20 cellular contexts compared by ENCODE assay signal in genomic region chr13:112888238-112889111, GRCh38.
DNase-seq lines count a peak whose midpoint lies in the region; ATAC-seq, FAIRE-seq and TF ChIP-seq lines count a peak whose summit lies in the region.
"Had no signal": no experiment of that assay in that cellular context is flagged by ENCODE, and none has a peak within 500 bp of the region (broad histone marks: within the 10 kb centered on the region; RNA-seq: fewer than 3 reads in every experiment).

No MANE protein-coding gene starts in this region.

- no peak overlapping the region for H3K27ac Mint-ChIP-seq in activated naive CD4-positive, alpha-beta T cell treated with anti-CD3 and anti-CD28 coated beads, Interleukin-2, amount 10 ng/mL, durations not matched to agents 7 days and 5 days
- H3K27ac Mint-ChIP-seq: B cell; CD4-positive, CD25-positive, alpha-beta regulatory T cell had no signal

- H3K27me3 ChIP-seq in WERI-Rb-1 (ENCODE audit: insufficient read depth, low read depth, severe bottlenecking) = no peaks in the 10 kb centered on the region
- peaks cover 4 to 35% of the 10 kb centered on the region in 2 experiments; a peak in 4 of 5 replicates for H3K27me3 ChIP-seq in HepG2 (ENCODE audit: control insufficient read depth in 1 of 2, insufficient read depth in 2 of 2, low read length in 2 of 2)
- peaks cover 0 to 42% (median 11%) of the 10 kb centered on the region in 7 donors for H3K27me3 ChIP-seq in spleen (replicated peaks in 1 of 7)

- H3K36me3 Mint-ChIP-seq in activated naive CD4-positive, alpha-beta T cell treated with anti-CD3 and anti-CD28 coated beads, Interleukin-2, amount 10 ng/mL, durations not matched to agents 7 days and 5 days = peaks cover 7% of the 10 kb centered on the region
- H3K36me3 Mint-ChIP-seq: CD4-positive, CD25-positive, alpha-beta regulatory T cell had no signal

- ATAC-seq in HepG2 (no peak), HG03354 (IDR thresholded peaks at IDR 0.05; ENCODE audit: poor library complexity, severe bottlenecking, unreplicated experiment) (no peak), HG02642 (IDR thresholded peaks at IDR 0.05; ENCODE audit: poor library complexity, unreplicated experiment) (no peak)
- ATAC-seq: GM12878 had no signal

- peak; percentile 8 for DNase-seq in activated naive CD4-positive, alpha-beta T cell treated with anti-CD3 and anti-CD28 coated beads, Interleukin-2, amount 50 U/mL, for 16 hours
- no peak for DNase-seq in activated naive CD4-positive, alpha-beta T cell treated with anti-CD3 and anti-CD28 coated beads, Interleukin-2, amount 10 ng/mL, durations not matched to agents 7 days and 5 days
- peak; percentile 21 for DNase-seq in WERI-Rb-1
- DNase-seq in HepG2 (ENCODE audit: low spot score) = no peak
- DNase-seq in spleen = peak; percentile 66
- no peak for DNase-seq in COR-L47 (lab: John Stamatoyannopoulos, UW)
- DNase-seq: 8988T; Calu3; CD4-positive, CD25-positive, alpha-beta regulatory T cell; EL; NCI-H1417; NCI-H187; NCI-H2227 treated with DMSO at 0.1 percent for 48 hours; NCI-H510A treated with DMSO at 0.1 percent for 48 hours; PC-9 had no signal

- no peak overlapping the region for H3K4me3 Mint-ChIP-seq in activated naive CD4-positive, alpha-beta T cell treated with anti-CD3 and anti-CD28 coated beads, Interleukin-2, amount 10 ng/mL, durations not matched to agents 7 days and 5 days
- H3K4me3 Mint-ChIP-seq: B cell; CD4-positive, CD25-positive, alpha-beta regulatory T cell had no signal

- 63% methylated on average over 6 of the region's 34 CpGs for WGBS in HepG2 (ENCODE audit: low lambda C conversion rate)
- 89 to 95% (median 91%) methylated on average over 17 to 34 of the region's 34 CpGs for WGBS in spleen, 5 donors

- H3K9ac ChIP-seq in HepG2 (ENCODE audit: insufficient read depth, low read depth, low read length) = no peak overlapping the region

- H3K36me3 ChIP-seq in WERI-Rb-1 (no peaks in the 10 kb centered on the region; the same call in 1 of the 2 replicates), HepG2 (replicated peaks in 1 of 2; ENCODE audit: control insufficient read depth in 1 of 2, insufficient read depth in 2 of 2, low read length in 2 of 2) (no peaks in the 10 kb centered on the region), spleen (peaks cover 0 to 18% (median 3%) of the 10 kb centered on the region in 6 donors)

- H4K20me1 ChIP-seq in HepG2 (ENCODE audit: insufficient read depth, low read length) = no peaks in the 10 kb centered on the region

- TF ChIP-seq CTCF in WERI-Rb-1 (IDR thresholded peaks at IDR 0.05; ENCODE audit: low read depth, low read length) (no peak), HepG2 (CRISPR knock-in tag; IDR thresholded peaks at IDR 0.05) (no peak), spleen (IDR thresholded peaks at IDR 0.05 in 8 of 11, conservative IDR thresholded peaks at IDR 0.05 in 3 of 11) (no peak)

- intact Hi-C loops in HepG2 (cut with micrococcal nuclease; ENCODE audit: unreplicated experiment) = no loop called here
- intact Hi-C loops in spleen (cut with DNase I; ENCODE audit: low total_unique reads) = no loop called here

- TF ChIP-seq RAD21 in HepG2 (CRISPR knock-in tag; IDR thresholded peaks at IDR 0.05) = no peak

- TF ChIP-seq POLR2A in HepG2 (IDR thresholded peaks at IDR 0.05; ENCODE audit: insufficient read depth in 1 of 2, low read depth in 2 of 2, low read length in 2 of 2) (no peak), spleen (IDR thresholded peaks at IDR 0.05) (no peak)

- no peak overlapping the region for H3K27ac ChIP-seq in WERI-Rb-1
- H3K27ac ChIP-seq in HepG2 (ENCODE audit: extremely low read length, insufficient read depth, low read length) = no peak overlapping the region
- no peak overlapping the region for H3K27ac ChIP-seq in spleen
- H3K27ac ChIP-seq: PC-9, RWPE1 had no signal

- H3K4me1 Mint-ChIP-seq in activated naive CD4-positive, alpha-beta T cell treated with anti-CD3 and anti-CD28 coated beads, Interleukin-2, amount 10 ng/mL, durations not matched to agents 7 days and 5 days = peaks cover 4% of the 10 kb centered on the region

- in situ Hi-C loops in HepG2 (cut with HindIII; ENCODE audit: extremely low pct_ligation_motif_present, low pct_unique_long_range_greater_than_20kb) = no loop called here

- H3K4me3 ChIP-seq in WERI-Rb-1 (ENCODE audit: low read depth, low read length) (no peak overlapping the region), HepG2 (replicated peaks in 1 of 3; ENCODE audit: insufficient read depth in 1 of 3, low read depth in 2 of 3, low read length in 3 of 3) (no peak overlapping the region), spleen (no peak overlapping the region)
- H3K4me3 ChIP-seq: GM12878, PC-9 had no signal

- TF ChIP-seq EP300 in HepG2 (IDR thresholded peaks at IDR 0.05; ENCODE audit: low read depth in 2 of 2, low read length in 2 of 2) (no peak), HepG2 (CRISPR knock-in tag; IDR thresholded peaks at IDR 0.05; ENCODE audit: borderline replicate concordance) (no peak)

- CTCF ChIA-PET in activated naive CD4-positive, alpha-beta T cell treated with anti-CD3 and anti-CD28 coated beads, Interleukin-2, amount 10 ng/mL, durations not matched to agents 7 days and 5 days (lab: Charles Lee) = no interaction called here
- CTCF ChIA-PET in HepG2 (lab: Yijun Ruan, JAX; ENCODE audit: low intra/inter-chr PET ratio, low total read pairs) = no interaction called here

- H3K79me2 ChIP-seq in HepG2 (ENCODE audit: insufficient read depth, low read length) = no peaks in the 10 kb centered on the region

- H3K9me3 ChIP-seq in WERI-Rb-1 (ENCODE audit: severe bottlenecking) (no peaks in the 10 kb centered on the region), HepG2 (ENCODE audit: low read length) (no peaks in the 10 kb centered on the region), spleen (no peaks in the 10 kb centered on the region)

- no peak for FAIRE-seq in HepG2 (lab: Jason Lieb, UNC)
- FAIRE-seq: GM12878 had no signal

- H3K9me3 Mint-ChIP-seq in activated naive CD4-positive, alpha-beta T cell treated with anti-CD3 and anti-CD28 coated beads, Interleukin-2, amount 10 ng/mL, durations not matched to agents 7 days and 5 days = no peaks in the 10 kb centered on the region
- H3K9me3 Mint-ChIP-seq: CD4-positive, CD25-positive, alpha-beta regulatory T cell had no signal

- POLR2A ChIA-PET in HepG2 (lab: Yijun Ruan, JAX) = no interaction called here

- H3K4me1 ChIP-seq in HepG2 (ENCODE audit: insufficient read depth, low read length) = peaks cover 68% of the 10 kb centered on the region
- peaks cover under 1 to 27% (median 17%) of the 10 kb centered on the region in 6 donors for H3K4me1 ChIP-seq in spleen

- BruUV-seq in HepG2 (replicated peaks; lab: Mats Ljungman, UMichigan) = no TSS peak

- no peak overlapping the region for H2AFZ ChIP-seq in HepG2 (ENCODE audit: low read length)
- H2AFZ ChIP-seq: PC-9 had no signal

- H3K27me3 Mint-ChIP-seq in activated naive CD4-positive, alpha-beta T cell treated with anti-CD3 and anti-CD28 coated beads, Interleukin-2, amount 10 ng/mL, durations not matched to agents 7 days and 5 days = peaks cover 41% of the 10 kb centered on the region
- H3K27me3 Mint-ChIP-seq: B cell had no signal

- H3K4me2 ChIP-seq in HepG2 (ENCODE audit: low read depth, low read length) = peak overlapping the region; percentile 9; the same call in 1 of the 2 replicates
- H3K4me2 ChIP-seq: PC-9 had no signal

TF ChIP-seq in HepG2, 621 proteins besides CTCF, POLR2A, EP300 and RAD21 (continues in another document):
- TF ChIP-seq POLR2AphosphoS2 (IDR thresholded peaks at IDR 0.05; ENCODE audit: low read depth, low read length) = no peak; the same call in 1 of the 2 replicates
- TF ChIP-seq, protein P1, sequence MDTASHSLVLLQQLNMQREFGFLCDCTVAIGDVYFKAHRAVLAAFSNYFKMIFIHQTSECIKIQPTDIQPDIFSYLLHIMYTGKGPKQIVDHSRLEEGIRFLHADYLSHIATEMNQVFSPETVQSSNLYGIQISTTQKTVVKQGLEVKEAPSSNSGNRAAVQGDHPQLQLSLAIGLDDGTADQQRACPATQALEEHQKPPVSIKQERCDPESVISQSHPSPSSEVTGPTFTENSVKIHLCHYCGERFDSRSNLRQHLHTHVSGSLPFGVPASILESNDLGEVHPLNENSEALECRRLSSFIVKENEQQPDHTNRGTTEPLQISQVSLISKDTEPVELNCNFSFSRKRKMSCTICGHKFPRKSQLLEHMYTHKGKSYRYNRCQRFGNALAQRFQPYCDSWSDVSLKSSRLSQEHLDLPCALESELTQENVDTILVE (CRISPR knock-in tag; IDR thresholded peaks at IDR 0.05) = no peak
- TF ChIP-seq, protein P2, sequence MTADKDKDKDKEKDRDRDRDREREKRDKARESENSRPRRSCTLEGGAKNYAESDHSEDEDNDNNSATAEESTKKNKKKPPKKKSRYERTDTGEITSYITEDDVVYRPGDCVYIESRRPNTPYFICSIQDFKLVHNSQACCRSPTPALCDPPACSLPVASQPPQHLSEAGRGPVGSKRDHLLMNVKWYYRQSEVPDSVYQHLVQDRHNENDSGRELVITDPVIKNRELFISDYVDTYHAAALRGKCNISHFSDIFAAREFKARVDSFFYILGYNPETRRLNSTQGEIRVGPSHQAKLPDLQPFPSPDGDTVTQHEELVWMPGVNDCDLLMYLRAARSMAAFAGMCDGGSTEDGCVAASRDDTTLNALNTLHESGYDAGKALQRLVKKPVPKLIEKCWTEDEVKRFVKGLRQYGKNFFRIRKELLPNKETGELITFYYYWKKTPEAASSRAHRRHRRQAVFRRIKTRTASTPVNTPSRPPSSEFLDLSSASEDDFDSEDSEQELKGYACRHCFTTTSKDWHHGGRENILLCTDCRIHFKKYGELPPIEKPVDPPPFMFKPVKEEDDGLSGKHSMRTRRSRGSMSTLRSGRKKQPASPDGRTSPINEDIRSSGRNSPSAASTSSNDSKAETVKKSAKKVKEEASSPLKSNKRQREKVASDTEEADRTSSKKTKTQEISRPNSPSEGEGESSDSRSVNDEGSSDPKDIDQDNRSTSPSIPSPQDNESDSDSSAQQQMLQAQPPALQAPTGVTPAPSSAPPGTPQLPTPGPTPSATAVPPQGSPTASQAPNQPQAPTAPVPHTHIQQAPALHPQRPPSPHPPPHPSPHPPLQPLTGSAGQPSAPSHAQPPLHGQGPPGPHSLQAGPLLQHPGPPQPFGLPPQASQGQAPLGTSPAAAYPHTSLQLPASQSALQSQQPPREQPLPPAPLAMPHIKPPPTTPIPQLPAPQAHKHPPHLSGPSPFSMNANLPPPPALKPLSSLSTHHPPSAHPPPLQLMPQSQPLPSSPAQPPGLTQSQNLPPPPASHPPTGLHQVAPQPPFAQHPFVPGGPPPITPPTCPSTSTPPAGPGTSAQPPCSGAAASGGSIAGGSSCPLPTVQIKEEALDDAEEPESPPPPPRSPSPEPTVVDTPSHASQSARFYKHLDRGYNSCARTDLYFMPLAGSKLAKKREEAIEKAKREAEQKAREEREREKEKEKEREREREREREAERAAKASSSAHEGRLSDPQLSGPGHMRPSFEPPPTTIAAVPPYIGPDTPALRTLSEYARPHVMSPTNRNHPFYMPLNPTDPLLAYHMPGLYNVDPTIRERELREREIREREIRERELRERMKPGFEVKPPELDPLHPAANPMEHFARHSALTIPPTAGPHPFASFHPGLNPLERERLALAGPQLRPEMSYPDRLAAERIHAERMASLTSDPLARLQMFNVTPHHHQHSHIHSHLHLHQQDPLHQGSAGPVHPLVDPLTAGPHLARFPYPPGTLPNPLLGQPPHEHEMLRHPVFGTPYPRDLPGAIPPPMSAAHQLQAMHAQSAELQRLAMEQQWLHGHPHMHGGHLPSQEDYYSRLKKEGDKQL (CRISPR knock-in tag; IDR thresholded peaks at IDR 0.05; ENCODE audit: low read depth) = no peak
- no peak for TF ChIP-seq ZNF792 (CRISPR knock-in tag; IDR thresholded peaks at IDR 0.05)

Comparison
In these comparisons a context has a peak if more than half of its experiments do, and no peak if none do; other contexts are left out.
1. DNase-seq: peak in activated naive CD4-positive, alpha-beta T cell treated with anti-CD3 and anti-CD28 coated beads, Interleukin-2, amount 50 U/mL, for 16 hours (single experiment), WERI-Rb-1 (single experiment) and spleen (single experiment); none in activated naive CD4-positive, alpha-beta T cell treated with anti-CD3 and anti-CD28 coated beads, Interleukin-2, amount 10 ng/mL, durations not matched to agents 7 days and 5 days (single experiment), HepG2 (single experiment) and COR-L47 (single experiment).